ENCODE assay signal across 11 cellular contexts in genomic region chr6:63553208-63553607, GRCh38. TPM values are rescaled to one million over a fixed set of nuclear protein-coding genes. Genes with fewer than 3 reads are reported as not detected.
DNase-seq lines count a peak whose midpoint lies in the region; ATAC-seq and TF ChIP-seq lines count a peak whose summit lies in the region.
"Had no signal": no experiment of that assay in that cellular context is flagged by ENCODE, and none has a peak within 500 bp of the region (broad histone marks: within the 10 kb centered on the region; RNA-seq: fewer than 3 reads in every experiment).

No MANE protein-coding gene starts in this region.

- no peak overlapping the region for H2BK5ac ChIP-seq in H9 (ENCODE audit: insufficient read length, low read length)

- intact Hi-C loops in activated CD4-positive, alpha-beta T cell treated with anti-CD3 and anti-CD28 coated beads, Interleukin-2, amount 10 ng/mL, durations not matched to agents 24 days and 14 days (cut with micrococcal nuclease): no loop called here

- no peak overlapping the region for H4K5ac ChIP-seq in H9 (ENCODE audit: insufficient read length, low read depth, low read length)

- H3K79me2 ChIP-seq in H9 (ENCODE audit: insufficient read depth, low read length): no peaks in the 10 kb centered on the region

- no peaks in the 10 kb centered on the region for H4K20me1 ChIP-seq in H9 (ENCODE audit: control insufficient read depth, insufficient read depth, insufficient read length)

- DNase-seq in GM10266 (ENCODE audit: extremely low spot score) (peak; percentile 39), GM19240 (ENCODE audit: insufficient read length, low spot score) (peak; percentile 20), H9 (no peak), activated gamma-delta T cell treated with Interleukin-2 at 50 U/mL for 16 hours (no peak), T-helper 9 cell (no peak)
- no peak for DNase-seq in activated CD4-positive, alpha-beta T cell treated with anti-CD3 and anti-CD28 coated beads, Interleukin-2, amount 10 ng/mL, durations not matched to agents 24 days and 14 days
- DNase-seq: NCI-H2081 had no signal

- no peaks in the 10 kb centered on the region for H3K4me1 Mint-ChIP-seq in activated CD4-positive, alpha-beta T cell treated with anti-CD3 and anti-CD28 coated beads, Interleukin-2, amount 10 ng/mL, durations not matched to agents 24 days and 14 days
- H3K4me1 Mint-ChIP-seq in H9: 0 out of 4 replicates have a peak, but pooled peaks cover 0 to 3% of the 10 kb centered on the region in 2 experiments

- no peak overlapping the region for H2BK12ac ChIP-seq in H9 (ENCODE audit: insufficient read length, low read depth, low read length)

- H3K18ac ChIP-seq in H9 (ENCODE audit: insufficient read length, low read depth, low read length): no peak overlapping the region

- H3K27me3 Mint-ChIP-seq in activated CD4-positive, alpha-beta T cell treated with anti-CD3 and anti-CD28 coated beads, Interleukin-2, amount 10 ng/mL, durations not matched to agents 24 days and 14 days: peaks cover 7% of the 10 kb centered on the region
- no peaks in the 10 kb centered on the region for H3K27me3 Mint-ChIP-seq in H9 (ENCODE audit: low read depth)

- H3K4ac ChIP-seq in H9 (ENCODE audit: low read depth, low read length): no peak overlapping the region

- no CpG with 5 or more reads among the region's 3 CpGs for WGBS in H9 (ENCODE audit: extremely low coverage, insufficient read length, low lambda C conversion rate)

- no peak overlapping the region for H3K27ac Mint-ChIP-seq in activated CD4-positive, alpha-beta T cell treated with anti-CD3 and anti-CD28 coated beads, Interleukin-2, amount 10 ng/mL, durations not matched to agents 24 days and 14 days
- no peak overlapping the region for H3K27ac Mint-ChIP-seq in H9

- no peaks in the 10 kb centered on the region for H3K4me1 ChIP-seq in H9 (ENCODE audit: insufficient read depth, low read length)
- H3K4me1 ChIP-seq: esophagus muscularis mucosa had no signal

- no peak overlapping the region for H3K27ac ChIP-seq in H9 (ENCODE audit: insufficient read length, low read depth, low read length)
- H3K27ac ChIP-seq: esophagus muscularis mucosa, RWPE1 had no signal

- H3K9me3 ChIP-seq in H9 (ENCODE audit: control insufficient read depth, low read depth, low read length): no peaks in the 10 kb centered on the region
- H3K9me3 ChIP-seq: esophagus muscularis mucosa had no signal

- H2BK120ac ChIP-seq in H9 (ENCODE audit: low read depth, low read length, poor library complexity, severe bottlenecking): no peak overlapping the region

- no peak overlapping the region for H4K91ac ChIP-seq in H9 (ENCODE audit: insufficient read length, low read depth, low read length)

- no peak overlapping the region for H2AFZ ChIP-seq in H9 (ENCODE audit: low read length)

- no peaks in the 10 kb centered on the region for H3K79me1 ChIP-seq in H9 (ENCODE audit: insufficient read depth, low read depth, low read length, poor library complexity, severe bottlenecking)

- H3K4me3 Mint-ChIP-seq in activated CD4-positive, alpha-beta T cell treated with anti-CD3 and anti-CD28 coated beads, Interleukin-2, amount 10 ng/mL, durations not matched to agents 24 days and 14 days: no peak overlapping the region
- H3K4me3 Mint-ChIP-seq in H9: no peak overlapping the region

- H3K9ac ChIP-seq in H9 (ENCODE audit: extremely low read depth, insufficient read length, low read length): no peak overlapping the region

- no peaks in the 10 kb centered on the region for H3K36me3 Mint-ChIP-seq in activated CD4-positive, alpha-beta T cell treated with anti-CD3 and anti-CD28 coated beads, Interleukin-2, amount 10 ng/mL, durations not matched to agents 24 days and 14 days (ENCODE audit: low read depth)
- H3K36me3 Mint-ChIP-seq in H9 (ENCODE audit: insufficient read depth in 1 of 3, low read depth in 3 of 3): no peaks in the 10 kb centered on the region; a peak in 1 of 7 replicates

- H3K14ac ChIP-seq in H9 (ENCODE audit: insufficient read depth, low read length): no peak overlapping the region

- H2BK20ac ChIP-seq in H9 (ENCODE audit: low read depth, low read length, poor library complexity, severe bottlenecking): no peak overlapping the region

- no peak overlapping the region for H3K56ac ChIP-seq in H9 (ENCODE audit: insufficient read length, low read depth, low read length)

- H2BK15ac ChIP-seq in H9 (ENCODE audit: low read depth, low read length): no peak overlapping the region

- no peak for TF ChIP-seq CTCF in GM10266 (IDR thresholded peaks at IDR 0.05; ENCODE audit: control insufficient read depth, insufficient read depth, low read depth, missing control alignments)
- TF ChIP-seq CTCF in H9 (conservative IDR thresholded peaks at IDR 0.05): no peak

- no peak overlapping the region for H4K8ac ChIP-seq in H9 (replicated peaks; ENCODE audit: insufficient read length, low read depth, low read length)

- no peak overlapping the region for H3K23ac ChIP-seq in H9 (ENCODE audit: insufficient read length, low read depth, low read length)

- H3K4me2 ChIP-seq in H9 (ENCODE audit: insufficient read depth, insufficient read length, low read length): no peak overlapping the region

- no peaks in the 10 kb centered on the region for H3K23me2 ChIP-seq in H9 (ENCODE audit: insufficient read length, low read depth, low read length, poor library complexity, severe bottlenecking)

- H3K27me3 ChIP-seq in H9 (ENCODE audit: insufficient read depth, low read length): no peaks in the 10 kb centered on the region
- H3K27me3 ChIP-seq: esophagus muscularis mucosa had no signal

- no peaks in the 10 kb centered on the region for H3K9me3 Mint-ChIP-seq in activated CD4-positive, alpha-beta T cell treated with anti-CD3 and anti-CD28 coated beads, Interleukin-2, amount 10 ng/mL, durations not matched to agents 24 days and 14 days
- no peaks in the 10 kb centered on the region for H3K9me3 Mint-ChIP-seq in H9

- no peak overlapping the region for H2AK5ac ChIP-seq in H9 (ENCODE audit: insufficient read length, low read length)

- ATAC-seq in HG02759 (IDR thresholded peaks at IDR 0.05; ENCODE audit: unreplicated experiment) (peak; percentile 98), HG03469 (IDR thresholded peaks at IDR 0.05; ENCODE audit: unreplicated experiment) (peak; percentile 98)

- H3T11ph ChIP-seq in H9 (ENCODE audit: low read length): no peak overlapping the region

RNA-seq across cellular contexts. Expression of gene PTP4A1, which starts 19.1 kb away (rescaled TPM):
- total RNA-seq in activated CD4-positive, alpha-beta T cell treated with anti-CD3 and anti-CD28 coated beads, Interleukin-2, amount 10 ng/mL, durations not matched to agents 24 days and 14 days: 71.3 and 71.9 TPM in 2 replicates
- 85.9 and 91.0 TPM in 2 replicates for total RNA-seq in H9 (2021)

Comparison
In these comparisons a context has a peak if more than half of its experiments do, and no peak if none do; other contexts are left out.
1. DNase-seq: peak in GM10266 (single experiment) and GM19240 (single experiment); none in activated CD4-positive, alpha-beta T cell treated with anti-CD3 and anti-CD28 coated beads, Interleukin-2, amount 10 ng/mL, durations not matched to agents 24 days and 14 days (single experiment), H9 (single experiment), activated gamma-delta T cell treated with Interleukin-2 at 50 U/mL for 16 hours (single experiment) and T-helper 9 cell (single experiment).